Comparison of ENCODE assay signal across 8 cellular contexts in genomic region chr1:16215882-16216753, GRCh38. TPM values are rescaled to one million over a fixed set of nuclear protein-coding genes. Genes with fewer than 3 reads are reported as not detected.
DNase-seq lines count a peak whose midpoint lies in the region; ATAC-seq and TF ChIP-seq lines count a peak whose summit lies in the region.

No MANE protein-coding gene starts in this region.

- ATAC-seq in HCT116 (peak; percentile 63), esophagus mucosa (peak; percentile 66), mucosa of descending colon (peak; percentile 74), GM18511 (IDR thresholded peaks at IDR 0.05; ENCODE audit: unreplicated experiment) (no peak)

- H3K36me3 ChIP-seq in HCT116 (ENCODE audit: control insufficient read depth in 1 of 2, insufficient read depth in 2 of 2, low read length in 2 of 2) (no peaks in the 10 kb centered on the region), mucosa of descending colon (ENCODE audit: low read depth) (no peaks in the 10 kb centered on the region)

- peak overlapping the region; percentile 37 for H2AFZ ChIP-seq in HCT116 (ENCODE audit: low read depth, low read length, poor library complexity, severe bottlenecking)

- no peaks in the 10 kb centered on the region for H3K27me3 ChIP-seq in HCT116 (ENCODE audit: insufficient read depth, low read length)

- H3K79me2 ChIP-seq in HCT116 (ENCODE audit: insufficient read depth, low read length), result no peaks in the 10 kb centered on the region

- RAD21 ChIA-PET in HCT116 (lab: Charles Lee; ENCODE audit: low non-redundant PET in 1 of 2, low total read pairs in 2 of 2, uncharacterized antibody in 2 of 2, unreplicated experiment in 2 of 2), result interaction anchor here (1.0 to 1.1 kb wide), 3 partner anchors 8 to 138 kb away, joined by 3 to 10 read pairs (median 3); no protein-coding TSS in a partner anchor

- H3K4me1 ChIP-seq in HCT116 (ENCODE audit: control insufficient read depth in 1 of 2, insufficient read depth in 2 of 2, low read length in 2 of 2) (peaks cover 35 to 58% of the 10 kb centered on the region in 2 experiments), mucosa of descending colon (ENCODE audit: low read depth) (peaks cover 13% of the 10 kb centered on the region)

- H3K9ac ChIP-seq in HCT116 (ENCODE audit: low read length), result peak overlapping the region; percentile 59

- no peak for TF ChIP-seq RAD21 in HCT116 (IDR thresholded peaks at IDR 0.05; ENCODE audit: low read depth)

- intact Hi-C loops in HCT116 (cut with micrococcal nuclease) (loop anchor here (1.0 to 2.0 kb wide), 3 partner anchors 10 to 71 kb away; partner anchors contain the start of gene CPLANE2), mucosa of descending colon (cut with DNase I, micrococcal nuclease) (no loop called here)

- BruUV-seq in HCT116 (replicated peaks; lab: Mats Ljungman, UMichigan), result no TSS peak

- DNase-seq in AG09309 (ENCODE audit: low read depth) (peak; percentile 4), HCT116 (ENCODE audit: low read depth, low spot score) (peak; percentile 90), NCI-H82 treated with DMSO at 0.1 percent for 48 hours (lab: John Stamatoyannopoulos, UW; ENCODE audit: unreplicated experiment) (peak; percentile 98), mucosa of descending colon (peak; percentile 91 to 96 (median 95))
- DNase-seq in activated T-cell treated with anti-CD3 and anti-CD28 coated beads, Interleukin-2, amount 50 U/mL, for 1 hour, result peak; percentile 54
- peak; percentile 36 for DNase-seq in stimulated activated naive CD4-positive, alpha-beta T cell treated with Interleukin-2 at 50 U/mL for 16 hours (lab: John Stamatoyannopoulos, UW)

- peak overlapping the region; percentile 91 for H3K4me2 ChIP-seq in HCT116 (ENCODE audit: low read length)

- no peak for TF ChIP-seq CTCF in AG09309 (IDR thresholded peaks at IDR 0.05; ENCODE audit: control insufficient read depth, insufficient read depth, low read depth, low read length, missing control alignments)
- no peak for TF ChIP-seq CTCF in HCT116 (IDR thresholded peaks at IDR 0.05 in 2 of 3, conservative IDR thresholded peaks at IDR 0.05 in 1 of 3; ENCODE audit: borderline replicate concordance in 1 of 3, insufficient read depth in 1 of 3, low read depth in 2 of 3, low read length in 2 of 3)
- TF ChIP-seq CTCF in mucosa of descending colon (IDR thresholded peaks at IDR 0.05), result no peak

- CTCF ChIA-PET in HCT116 (lab: Charles Lee), result interaction anchor here (0.9 to 2.2 kb wide), 3 partner anchors 21 to 137 kb away, joined by 3 to 12 read pairs (median 5); partner anchors contain the start of gene CPLANE2

- H4K20me1 ChIP-seq in HCT116 (ENCODE audit: insufficient read depth), result no peaks in the 10 kb centered on the region

- H3K9me3 ChIP-seq in HCT116 (ENCODE audit: control insufficient read depth in 1 of 2, insufficient read depth in 1 of 2, low read depth in 1 of 2, low read length in 2 of 2) (no peaks in the 10 kb centered on the region), mucosa of descending colon (no peaks in the 10 kb centered on the region)

- TF ChIP-seq POLR2A in HCT116 (IDR thresholded peaks at IDR 0.05; ENCODE audit: borderline replicate concordance, extremely low read depth, insufficient read depth, insufficient read length), result no peak

- H3K27ac ChIP-seq in HCT116 (ENCODE audit: low read depth, low read length), result peak overlapping the region; percentile 21; the same call in 1 of the 2 replicates

- H3K4me3 ChIP-seq in AG09309 (ENCODE audit: control insufficient read depth, low read depth, low read length) (peak overlapping the region; percentile 61), HCT116 (replicated peaks in 1 of 2; ENCODE audit: low read depth in 1 of 2, low read length in 2 of 2) (peak overlapping the region; percentile 56 to 62), mucosa of descending colon (no peak overlapping the region)

- no peaks in the 10 kb centered on the region for H3K9me2 ChIP-seq in HCT116 (ENCODE audit: insufficient read depth)

- POLR2A ChIA-PET in HCT116 (lab: Charles Lee), result interaction anchor here (1.1 to 2.3 kb wide), 3 partner anchors 8 to 70 kb away, joined by 3 to 34 read pairs (median 5); no protein-coding TSS in a partner anchor

TF ChIP-seq in HCT116, 20 proteins besides CTCF, POLR2A, EP300 and RAD21:
- no peak for TF ChIP-seq ZFX (IDR thresholded peaks at IDR 0.05)
- peak; percentile 45 for TF ChIP-seq POLR2AphosphoS5 (IDR thresholded peaks at IDR 0.05; ENCODE audit: low read depth, low read length)
- no peak for TF ChIP-seq ATF3 (IDR thresholded peaks at IDR 0.05)
- no peak for TF ChIP-seq SRF (IDR thresholded peaks at IDR 0.05; ENCODE audit: low read depth)

RNA-seq across cellular contexts. Expression of gene ARHGEF19, which starts 3.7 kb away (rescaled TPM):
- total RNA-seq in HCT116 (2021; ENCODE audit: unreplicated experiment) (59.7 TPM), esophagus mucosa (21.9 TPM), mucosa of descending colon (10 to 100 TPM in 1 of 3 donors, 1 to 10 TPM in 2; 5.3 to 13.3 (median 9.0) TPM)
- polyA plus RNA-seq in HCT116 (2012), result 47.5 and 50.2 TPM in 2 replicates

RNA-seq across cellular contexts. Expression of gene CPLANE2, which starts 20.9 kb away (rescaled TPM):
- total RNA-seq in HCT116 (2021; ENCODE audit: unreplicated experiment) (8.1 TPM), esophagus mucosa (11.4 TPM), mucosa of descending colon (1 to 10 TPM; 5.3 to 9.9 (median 5.9) TPM)
- polyA plus RNA-seq in HCT116 (2012), result 8.3 and 8.7 TPM in 2 replicates

Comparison
In these comparisons a context has a peak if more than half of its experiments do, and no peak if none do; other contexts are left out.
1. DNase-seq: peak in every context shown above with its lines; median percentile 98 in NCI-H82 treated with DMSO at 0.1 percent for 48 hours; 95 in mucosa of descending colon; 90 in HCT116; 54 in activated T-cell treated with anti-CD3 and anti-CD28 coated beads, Interleukin-2, amount 50 U/mL, for 1 hour; 36 in stimulated activated naive CD4-positive, alpha-beta T cell treated with Interleukin-2 at 50 U/mL for 16 hours; 4 in AG09309.